In the genomic region with DNA sequence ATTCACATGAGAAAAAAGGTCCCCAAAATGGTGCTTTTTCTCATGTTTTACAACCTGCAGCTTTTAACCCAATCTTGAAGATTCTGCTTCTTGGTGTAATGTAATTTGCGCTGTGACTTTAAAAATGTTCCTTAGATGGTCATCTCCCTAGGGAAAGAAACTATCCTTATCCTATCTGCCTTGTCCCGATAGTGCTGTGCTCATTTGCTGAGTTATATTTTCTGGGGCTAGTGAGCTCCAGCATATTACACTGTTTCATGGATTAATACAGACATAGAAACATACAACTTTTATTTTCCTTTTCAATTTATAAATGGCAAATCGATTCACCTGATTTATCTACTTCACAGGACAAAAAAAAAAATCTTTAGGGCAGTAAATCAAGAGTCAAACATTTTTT, we compare ENCODE assay signal across 19 cellular contexts. TPM values are rescaled to one million over a fixed set of nuclear protein-coding genes. Genes with fewer than 3 reads are reported as not detected.
DNase-seq lines count a peak whose midpoint lies in the region; ATAC-seq, FAIRE-seq and TF ChIP-seq lines count a peak whose summit lies in the region.
"Had no signal": no experiment of that assay in that cellular context is flagged by ENCODE, and none has a peak within 500 bp of the region (broad histone marks: within the 10 kb centered on the region; RNA-seq: fewer than 3 reads in every experiment).

No MANE protein-coding gene starts in this region.

- POLR2A ChIA-PET in CD4-positive, alpha-beta memory T cell (lab: Charles Lee; ENCODE audit: partially characterized antibody): no interaction called here
- POLR2A ChIA-PET in HEK293 (lab: Yijun Ruan, JAX): interaction anchor here (1.2 to 1.4 kb wide), 2 partner anchors 13 to 119 kb away, joined by 4 read pairs; no protein-coding TSS in a partner anchor

- TF ChIP-seq CTCF in HEK293 (tag by site-specific recombination; IDR thresholded peaks at IDR 0.05): no peak
- TF ChIP-seq CTCF in GM13977 (IDR thresholded peaks at IDR 0.05; ENCODE audit: extremely low read depth, insufficient read depth, missing control alignments): no peak

- H3K27me3 Mint-ChIP-seq in CD4-positive, alpha-beta memory T cell: no peaks in the 10 kb centered on the region
- H3K27me3 Mint-ChIP-seq in activated T-helper 2 cell treated with anti-CD3 and anti-CD28 coated beads, Interferon-gamma antibody, Interleukin-2, Interleukin-4, amounts not matched to agents 10 μg/mL and 5 μg/mL and 100 μg/mL, durations not matched to agents 14 hours and 24 hours and 36 hours (ENCODE audit: low read depth): no peaks in the 10 kb centered on the region
- no peaks in the 10 kb centered on the region for H3K27me3 Mint-ChIP-seq in natural killer cell treated with Interleukin-12 subunit alpha and Interleukin-12 subunit beta and Interleukin-15 and Interleukin-18, amount 100 ng/mL, for 72 hours
- H3K27me3 Mint-ChIP-seq: activated CD4-positive, alpha-beta memory T cell treated with anti-CD3 and anti-CD28 coated beads for 36 hours had no signal

- no peak for DNase-seq in CD4-positive, alpha-beta memory T cell
- DNase-seq in activated T-helper 2 cell treated with anti-CD3 and anti-CD28 coated beads, Interferon-gamma antibody, Interleukin-2, Interleukin-4, amounts not matched to agents 10 μg/mL and 5 μg/mL and 100 μg/mL, durations not matched to agents 14 hours and 24 hours and 36 hours (ENCODE audit: low spot score): no peak
- no peak for DNase-seq in natural killer cell treated with Interleukin-12 subunit alpha and Interleukin-12 subunit beta and Interleukin-15 and Interleukin-18, amount 100 ng/mL, for 72 hours (ENCODE audit: low spot score)
- DNase-seq in GM13977 (ENCODE audit: low spot score) (no peak), HTR-8/SVneo (ENCODE audit: insufficient read length, low spot score) (no peak)
- DNase-seq in activated naive CD4-positive, alpha-beta T cell treated with Interleukin-2 at 50 U/mL for 16 hours: no peak
- DNase-seq: activated CD4-positive, alpha-beta memory T cell treated with anti-CD3 and anti-CD28 coated beads for 36 hours; adrenal gland; esophagus squamous epithelium; hippocampal formation; IMR-90; left ventricle myocardium superior; NCI-H1436 treated with DMSO at 0.1 percent for 48 hours; NCI-H446 treated with DMSO at 0.1 percent for 48 hours; Peyer's patch; testis had no signal

- H3K4me3 Mint-ChIP-seq in CD4-positive, alpha-beta memory T cell: peak overlapping the region in 7 of 8 donors; percentile 25 to 82 (median 69)
- H3K4me3 Mint-ChIP-seq in activated T-helper 2 cell treated with anti-CD3 and anti-CD28 coated beads, Interferon-gamma antibody, Interleukin-2, Interleukin-4, amounts not matched to agents 10 μg/mL and 5 μg/mL and 100 μg/mL, durations not matched to agents 14 hours and 24 hours and 36 hours (ENCODE audit: low read depth): peak overlapping the region; percentile 81
- peak overlapping the region; percentile 98 for H3K4me3 Mint-ChIP-seq in natural killer cell treated with Interleukin-12 subunit alpha and Interleukin-12 subunit beta and Interleukin-15 and Interleukin-18, amount 100 ng/mL, for 72 hours

- CTCF ChIA-PET in CD4-positive, alpha-beta memory T cell (lab: Charles Lee; ENCODE audit: partially characterized antibody): interaction anchor here (1.2 to 1.9 kb wide), 2 partner anchors 25 to 119 kb away, joined by 3 to 11 read pairs; no protein-coding TSS in a partner anchor
- CTCF ChIA-PET in HEK293 (lab: Yijun Ruan, JAX): no interaction called here

- no peaks in the 10 kb centered on the region for H3K27me3 ChIP-seq in CD4-positive, alpha-beta memory T cell (ENCODE audit: insufficient read depth, low read length)
- H3K27me3 ChIP-seq: adrenal gland, esophagus squamous epithelium, Peyer's patch, testis had no signal

- ATAC-seq in natural killer cell treated with Interleukin-12 subunit alpha and Interleukin-12 subunit beta and Interleukin-15 and Interleukin-18, amount 100 ng/mL, for 72 hours: no peak
- no peak for ATAC-seq in GM19328 (IDR thresholded peaks at IDR 0.05; ENCODE audit: unreplicated experiment)
- ATAC-seq: left ventricle myocardium superior had no signal

- H3K9me3 Mint-ChIP-seq in CD4-positive, alpha-beta memory T cell: no peaks in the 10 kb centered on the region
- H3K9me3 Mint-ChIP-seq in activated T-helper 2 cell treated with anti-CD3 and anti-CD28 coated beads, Interferon-gamma antibody, Interleukin-2, Interleukin-4, amounts not matched to agents 10 μg/mL and 5 μg/mL and 100 μg/mL, durations not matched to agents 14 hours and 24 hours and 36 hours: no peaks in the 10 kb centered on the region
- H3K9me3 Mint-ChIP-seq in natural killer cell treated with Interleukin-12 subunit alpha and Interleukin-12 subunit beta and Interleukin-15 and Interleukin-18, amount 100 ng/mL, for 72 hours: no peaks in the 10 kb centered on the region
- H3K9me3 Mint-ChIP-seq: activated CD4-positive, alpha-beta memory T cell treated with anti-CD3 and anti-CD28 coated beads for 36 hours had no signal

- H3K4me1 ChIP-seq in CD4-positive, alpha-beta memory T cell (ENCODE audit: insufficient read depth, low read length): peaks cover 82% of the 10 kb centered on the region
- peaks cover 12% of the 10 kb centered on the region for H3K4me1 ChIP-seq in HEK293 (ENCODE audit: control insufficient read depth, insufficient read depth, low read length)

- no peak overlapping the region for H3K4me3 ChIP-seq in CD4-positive, alpha-beta memory T cell (ENCODE audit: low read length in 2 of 2)
- no peak overlapping the region for H3K4me3 ChIP-seq in HEK293 (ENCODE audit: low read depth, low read length)
- H3K4me3 ChIP-seq: testis had no signal

- peaks cover 56 to 87% (median 74%) of the 10 kb centered on the region in 4 donors for H3K4me1 Mint-ChIP-seq in CD4-positive, alpha-beta memory T cell
- peaks cover 59% of the 10 kb centered on the region for H3K4me1 Mint-ChIP-seq in activated T-helper 2 cell treated with anti-CD3 and anti-CD28 coated beads, Interferon-gamma antibody, Interleukin-2, Interleukin-4, amounts not matched to agents 10 μg/mL and 5 μg/mL and 100 μg/mL, durations not matched to agents 14 hours and 24 hours and 36 hours (ENCODE audit: low read depth)
- peaks cover 34 to 59% of the 10 kb centered on the region in 2 donors for H3K4me1 Mint-ChIP-seq in natural killer cell treated with Interleukin-12 subunit alpha and Interleukin-12 subunit beta and Interleukin-15 and Interleukin-18, amount 100 ng/mL, for 72 hours (ENCODE audit: low read depth in 2 of 2)

- peaks cover 31 to 48% of the 10 kb centered on the region in 2 donors for H3K36me3 Mint-ChIP-seq in CD4-positive, alpha-beta memory T cell
- H3K36me3 Mint-ChIP-seq in activated T-helper 2 cell treated with anti-CD3 and anti-CD28 coated beads, Interferon-gamma antibody, Interleukin-2, Interleukin-4, amounts not matched to agents 10 μg/mL and 5 μg/mL and 100 μg/mL, durations not matched to agents 14 hours and 24 hours and 36 hours (ENCODE audit: low read depth): peaks cover 58% of the 10 kb centered on the region
- H3K36me3 Mint-ChIP-seq in natural killer cell treated with Interleukin-12 subunit alpha and Interleukin-12 subunit beta and Interleukin-15 and Interleukin-18, amount 100 ng/mL, for 72 hours: peaks cover 15% of the 10 kb centered on the region

- in situ Hi-C loops in GM13977 (cut with MboI; ENCODE audit: low pct_unique_long_range_greater_than_20kb, low sequenced_read_pairs, unreplicated experiment): no loop called here

- H3K27ac Mint-ChIP-seq in CD4-positive, alpha-beta memory T cell: peak overlapping the region in 2 of 7 donors; percentile 6 to 17
- H3K27ac Mint-ChIP-seq in activated T-helper 2 cell treated with anti-CD3 and anti-CD28 coated beads, Interferon-gamma antibody, Interleukin-2, Interleukin-4, amounts not matched to agents 10 μg/mL and 5 μg/mL and 100 μg/mL, durations not matched to agents 14 hours and 24 hours and 36 hours: no peak overlapping the region
- H3K27ac Mint-ChIP-seq in natural killer cell treated with Interleukin-12 subunit alpha and Interleukin-12 subunit beta and Interleukin-15 and Interleukin-18, amount 100 ng/mL, for 72 hours: peak overlapping the region in 1 of 2 donors; percentile 72

- H3K9me3 ChIP-seq in CD4-positive, alpha-beta memory T cell (ENCODE audit: control insufficient read depth in 1 of 2, low read length in 2 of 2): no peaks in the 10 kb centered on the region
- no peaks in the 10 kb centered on the region for H3K9me3 ChIP-seq in HEK293 (ENCODE audit: control insufficient read depth, insufficient read depth, low read depth, low read length)
- H3K9me3 ChIP-seq: adrenal gland, esophagus squamous epithelium, Peyer's patch, testis had no signal

- intact Hi-C loops in CD4-positive, alpha-beta memory T cell (cut with micrococcal nuclease): no loop called here
- intact Hi-C loops in activated T-helper 2 cell treated with anti-CD3 and anti-CD28 coated beads, Interferon-gamma antibody, Interleukin-2, Interleukin-4, amounts not matched to agents 10 μg/mL and 5 μg/mL and 100 μg/mL, durations not matched to agents 14 hours and 24 hours and 36 hours (cut with micrococcal nuclease): no loop called here

- no peak for FAIRE-seq in HTR-8/SVneo (lab: Jason Lieb, UNC)
- FAIRE-seq: colon had no signal

- H3K36me3 ChIP-seq in CD4-positive, alpha-beta memory T cell (ENCODE audit: insufficient read depth, low read length): peaks cover 14% of the 10 kb centered on the region
- peaks cover 36 to 44% of the 10 kb centered on the region in 2 experiments for H3K36me3 ChIP-seq in HEK293 (ENCODE audit: control insufficient read depth in 2 of 2, insufficient read depth in 1 of 2, low read length in 2 of 2)

- H3K27ac ChIP-seq in CD4-positive, alpha-beta memory T cell (ENCODE audit: low read depth, low read length): peak overlapping the region; percentile 18
- H3K27ac ChIP-seq in HEK293 (ENCODE audit: extremely low read depth, low read depth, low read length): no peak overlapping the region
- H3K27ac ChIP-seq: adrenal gland, esophagus squamous epithelium, Peyer's patch, testis had no signal

TF ChIP-seq in HEK293, 187 proteins besides CTCF, POLR2A, EP300 and RAD21:
- TF ChIP-seq SETDB1 (IDR thresholded peaks at IDR 0.05; ENCODE audit: insufficient read length, low read length): no peak
- peak; percentile 31; the same call in 1 of the 2 replicates for TF ChIP-seq IKZF3 (tag by site-specific recombination; IDR thresholded peaks at IDR 0.05)

RNA-seq across cellular contexts. Expression of gene WAPL, which starts 2.8 kb away (rescaled TPM):
- total RNA-seq in CD4-positive, alpha-beta memory T cell: 10 to 100 TPM; 54.0 to 55.2 TPM
- 10 to 100 TPM; 33.3 to 42.9 TPM for polyA plus RNA-seq in CD4-positive, alpha-beta memory T cell
- total RNA-seq in activated T-helper 2 cell treated with anti-CD3 and anti-CD28 coated beads, Interferon-gamma antibody, Interleukin-2, Interleukin-4, amounts not matched to agents 10 μg/mL and 5 μg/mL and 100 μg/mL, durations not matched to agents 14 hours and 24 hours and 36 hours: 50.0 and 51.4 TPM in 2 replicates
- 10 to 100 TPM; 49.2 to 59.9 TPM for total RNA-seq in natural killer cell treated with Interleukin-12 subunit alpha and Interleukin-12 subunit beta and Interleukin-15 and Interleukin-18, amount 100 ng/mL, for 72 hours
